In the genomic region with DNA sequence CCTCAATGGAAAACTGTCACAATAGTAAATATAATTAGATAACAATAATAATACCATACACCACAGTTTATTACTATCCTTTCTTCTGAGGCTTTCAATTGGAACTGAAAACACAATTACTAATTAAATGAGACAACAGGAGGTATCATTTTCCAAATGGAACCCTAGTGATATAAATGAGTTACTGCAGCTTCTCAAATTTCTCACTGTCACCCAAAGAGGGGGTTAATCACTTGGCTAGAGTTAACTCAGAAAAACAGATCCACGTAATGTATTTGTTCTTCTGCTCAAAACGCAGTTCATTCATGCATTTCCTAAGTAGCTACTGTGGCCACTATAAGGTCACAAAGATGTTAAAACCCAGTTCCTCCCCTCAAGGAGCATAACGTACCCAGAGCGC, we compare ENCODE assay signal across 1 cellular context.
TF ChIP-seq lines count a peak whose summit lies in the region.

No MANE protein-coding gene starts in this region.

TF ChIP-seq in H1, 55 proteins besides CTCF, POLR2A, EP300 and RAD21:
- TF ChIP-seq, protein P1, sequence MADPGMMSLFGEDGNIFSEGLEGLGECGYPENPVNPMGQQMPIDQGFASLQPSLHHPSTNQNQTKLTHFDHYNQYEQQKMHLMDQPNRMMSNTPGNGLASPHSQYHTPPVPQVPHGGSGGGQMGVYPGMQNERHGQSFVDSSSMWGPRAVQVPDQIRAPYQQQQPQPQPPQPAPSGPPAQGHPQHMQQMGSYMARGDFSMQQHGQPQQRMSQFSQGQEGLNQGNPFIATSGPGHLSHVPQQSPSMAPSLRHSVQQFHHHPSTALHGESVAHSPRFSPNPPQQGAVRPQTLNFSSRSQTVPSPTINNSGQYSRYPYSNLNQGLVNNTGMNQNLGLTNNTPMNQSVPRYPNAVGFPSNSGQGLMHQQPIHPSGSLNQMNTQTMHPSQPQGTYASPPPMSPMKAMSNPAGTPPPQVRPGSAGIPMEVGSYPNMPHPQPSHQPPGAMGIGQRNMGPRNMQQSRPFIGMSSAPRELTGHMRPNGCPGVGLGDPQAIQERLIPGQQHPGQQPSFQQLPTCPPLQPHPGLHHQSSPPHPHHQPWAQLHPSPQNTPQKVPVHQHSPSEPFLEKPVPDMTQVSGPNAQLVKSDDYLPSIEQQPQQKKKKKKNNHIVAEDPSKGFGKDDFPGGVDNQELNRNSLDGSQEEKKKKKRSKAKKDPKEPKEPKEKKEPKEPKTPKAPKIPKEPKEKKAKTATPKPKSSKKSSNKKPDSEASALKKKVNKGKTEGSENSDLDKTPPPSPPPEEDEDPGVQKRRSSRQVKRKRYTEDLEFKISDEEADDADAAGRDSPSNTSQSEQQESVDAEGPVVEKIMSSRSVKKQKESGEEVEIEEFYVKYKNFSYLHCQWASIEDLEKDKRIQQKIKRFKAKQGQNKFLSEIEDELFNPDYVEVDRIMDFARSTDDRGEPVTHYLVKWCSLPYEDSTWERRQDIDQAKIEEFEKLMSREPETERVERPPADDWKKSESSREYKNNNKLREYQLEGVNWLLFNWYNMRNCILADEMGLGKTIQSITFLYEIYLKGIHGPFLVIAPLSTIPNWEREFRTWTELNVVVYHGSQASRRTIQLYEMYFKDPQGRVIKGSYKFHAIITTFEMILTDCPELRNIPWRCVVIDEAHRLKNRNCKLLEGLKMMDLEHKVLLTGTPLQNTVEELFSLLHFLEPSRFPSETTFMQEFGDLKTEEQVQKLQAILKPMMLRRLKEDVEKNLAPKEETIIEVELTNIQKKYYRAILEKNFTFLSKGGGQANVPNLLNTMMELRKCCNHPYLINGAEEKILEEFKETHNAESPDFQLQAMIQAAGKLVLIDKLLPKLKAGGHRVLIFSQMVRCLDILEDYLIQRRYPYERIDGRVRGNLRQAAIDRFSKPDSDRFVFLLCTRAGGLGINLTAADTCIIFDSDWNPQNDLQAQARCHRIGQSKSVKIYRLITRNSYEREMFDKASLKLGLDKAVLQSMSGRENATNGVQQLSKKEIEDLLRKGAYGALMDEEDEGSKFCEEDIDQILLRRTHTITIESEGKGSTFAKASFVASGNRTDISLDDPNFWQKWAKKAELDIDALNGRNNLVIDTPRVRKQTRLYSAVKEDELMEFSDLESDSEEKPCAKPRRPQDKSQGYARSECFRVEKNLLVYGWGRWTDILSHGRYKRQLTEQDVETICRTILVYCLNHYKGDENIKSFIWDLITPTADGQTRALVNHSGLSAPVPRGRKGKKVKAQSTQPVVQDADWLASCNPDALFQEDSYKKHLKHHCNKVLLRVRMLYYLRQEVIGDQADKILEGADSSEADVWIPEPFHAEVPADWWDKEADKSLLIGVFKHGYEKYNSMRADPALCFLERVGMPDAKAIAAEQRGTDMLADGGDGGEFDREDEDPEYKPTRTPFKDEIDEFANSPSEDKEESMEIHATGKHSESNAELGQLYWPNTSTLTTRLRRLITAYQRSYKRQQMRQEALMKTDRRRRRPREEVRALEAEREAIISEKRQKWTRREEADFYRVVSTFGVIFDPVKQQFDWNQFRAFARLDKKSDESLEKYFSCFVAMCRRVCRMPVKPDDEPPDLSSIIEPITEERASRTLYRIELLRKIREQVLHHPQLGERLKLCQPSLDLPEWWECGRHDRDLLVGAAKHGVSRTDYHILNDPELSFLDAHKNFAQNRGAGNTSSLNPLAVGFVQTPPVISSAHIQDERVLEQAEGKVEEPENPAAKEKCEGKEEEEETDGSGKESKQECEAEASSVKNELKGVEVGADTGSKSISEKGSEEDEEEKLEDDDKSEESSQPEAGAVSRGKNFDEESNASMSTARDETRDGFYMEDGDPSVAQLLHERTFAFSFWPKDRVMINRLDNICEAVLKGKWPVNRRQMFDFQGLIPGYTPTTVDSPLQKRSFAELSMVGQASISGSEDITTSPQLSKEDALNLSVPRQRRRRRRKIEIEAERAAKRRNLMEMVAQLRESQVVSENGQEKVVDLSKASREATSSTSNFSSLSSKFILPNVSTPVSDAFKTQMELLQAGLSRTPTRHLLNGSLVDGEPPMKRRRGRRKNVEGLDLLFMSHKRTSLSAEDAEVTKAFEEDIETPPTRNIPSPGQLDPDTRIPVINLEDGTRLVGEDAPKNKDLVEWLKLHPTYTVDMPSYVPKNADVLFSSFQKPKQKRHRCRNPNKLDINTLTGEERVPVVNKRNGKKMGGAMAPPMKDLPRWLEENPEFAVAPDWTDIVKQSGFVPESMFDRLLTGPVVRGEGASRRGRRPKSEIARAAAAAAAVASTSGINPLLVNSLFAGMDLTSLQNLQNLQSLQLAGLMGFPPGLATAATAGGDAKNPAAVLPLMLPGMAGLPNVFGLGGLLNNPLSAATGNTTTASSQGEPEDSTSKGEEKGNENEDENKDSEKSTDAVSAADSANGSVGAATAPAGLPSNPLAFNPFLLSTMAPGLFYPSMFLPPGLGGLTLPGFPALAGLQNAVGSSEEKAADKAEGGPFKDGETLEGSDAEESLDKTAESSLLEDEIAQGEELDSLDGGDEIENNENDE (IDR thresholded peaks at IDR 0.05; ENCODE audit: insufficient replicate concordance, low read length): no peak
- TF ChIP-seq CHD2 (IDR thresholded peaks at IDR 0.05; ENCODE audit: low read length): no peak
- TF ChIP-seq RXRA (IDR thresholded peaks at IDR 0.05; ENCODE audit: insufficient read depth, low read depth, low read length): no peak
- TF ChIP-seq ATF2 (IDR thresholded peaks at IDR 0.05; ENCODE audit: low read length): no peak
- no peak for TF ChIP-seq EZH2 (IDR thresholded peaks at IDR 0.05; ENCODE audit: low read depth, low read length, severe bottlenecking)
